In the genomic region with DNA sequence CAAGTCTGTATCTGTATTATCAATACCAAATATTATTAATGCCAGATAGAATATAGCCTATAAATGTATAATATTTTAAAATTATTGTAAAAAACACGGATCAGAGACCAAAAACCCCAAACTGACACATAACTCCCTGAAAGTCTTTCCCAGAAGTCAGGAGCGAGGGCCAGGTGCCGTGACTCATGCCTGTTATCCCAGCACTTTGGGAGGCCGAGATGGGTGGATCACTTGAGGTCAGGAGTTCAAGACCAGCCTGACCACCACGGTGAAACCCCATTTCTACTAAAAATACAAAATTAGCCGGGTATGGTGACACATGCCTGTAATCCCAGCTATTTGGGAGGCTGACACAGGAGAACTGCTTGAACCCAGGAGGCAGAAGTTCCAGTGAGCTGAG, we compare ENCODE assay signal across 1 cellular context.
TF ChIP-seq lines count a peak whose summit lies in the region.

No MANE protein-coding gene starts in this region.

TF ChIP-seq in HCT116, 20 proteins besides CTCF, POLR2A, EP300 and RAD21 (continued from another document):
- TF ChIP-seq, protein P1, sequence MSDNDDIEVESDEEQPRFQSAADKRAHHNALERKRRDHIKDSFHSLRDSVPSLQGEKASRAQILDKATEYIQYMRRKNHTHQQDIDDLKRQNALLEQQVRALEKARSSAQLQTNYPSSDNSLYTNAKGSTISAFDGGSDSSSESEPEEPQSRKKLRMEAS (IDR thresholded peaks at IDR 0.05) = peak; percentile 24; the same call in 1 of the 2 replicates
